ENCODE assay signal across 16 cellular contexts in genomic region chr7:28953628-28954027, GRCh38. TPM values are rescaled to one million over a fixed set of nuclear protein-coding genes. Genes with fewer than 3 reads are reported as not detected.
DNase-seq lines count a peak whose midpoint lies in the region; ATAC-seq and TF ChIP-seq lines count a peak whose summit lies in the region.
"Had no signal": no experiment of that assay in that cellular context is flagged by ENCODE, and none has a peak within 500 bp of the region (broad histone marks: within the 10 kb centered on the region; RNA-seq: fewer than 3 reads in every experiment).

No MANE protein-coding gene starts in this region.

- no peak for DNase-seq in left ventricle myocardium inferior
- no peak for DNase-seq in Right ventricle myocardium inferior (ENCODE audit: missing footprints)
- DNase-seq in amniotic epithelial cell (ENCODE audit: low read depth): peak; percentile 57
- DNase-seq in lung (ENCODE audit: low spot score): peak; percentile 21
- DNase-seq in uterus: no peak
- DNase-seq in RPMI8226: no peak
- DNase-seq: activated T-cell treated with anti-CD3 and anti-CD28 coated beads, Interleukin-2, amount 50 U/mL, for 4 hours; DND-41; H7; NCI-H82; small intestine; SW 1271 had no signal

- peaks cover 56% of the 10 kb centered on the region for H3K4me1 ChIP-seq in left ventricle myocardium inferior
- H3K4me1 ChIP-seq in lung (ENCODE audit: control insufficient read depth in 2 of 2, insufficient read depth in 2 of 2, low read length in 2 of 2): peaks cover 0 to 26% of the 10 kb centered on the region in 2 donors
- H3K4me1 ChIP-seq in uterus: peaks cover 0 to 15% of the 10 kb centered on the region in 2 donors

- ATAC-seq in Right ventricle myocardium inferior: no peak
- no peak for ATAC-seq in lung (ENCODE audit: insufficient read depth, low FRiP score)
- ATAC-seq in GM21526 (IDR thresholded peaks at IDR 0.05; ENCODE audit: low FRiP score, unreplicated experiment): no peak
- ATAC-seq in HG03139 (IDR thresholded peaks at IDR 0.05; ENCODE audit: unreplicated experiment): no peak
- ATAC-seq: activated CD4-positive, CD25-positive, alpha-beta regulatory T cell treated with anti-CD3 and anti-CD28 coated beads, Interleukin-2, amount 50 U/mL, for 24 hours; activated T-cell treated with anti-CD3 and anti-CD28 coated beads, Interleukin-2, amount 50 U/mL, for 4 hours had no signal

- H3K36me3 ChIP-seq in left ventricle myocardium inferior (no peaks in the 10 kb centered on the region), lung (ENCODE audit: control insufficient read depth in 2 of 2, insufficient read depth in 2 of 2, low read length in 2 of 2) (no peaks in the 10 kb centered on the region), uterus (no peaks in the 10 kb centered on the region)
- H3K36me3 ChIP-seq: ascending aorta had no signal

- no peaks in the 10 kb centered on the region for H3K9me3 ChIP-seq in left ventricle myocardium inferior (replicated peaks)
- peaks cover 0 to 9% of the 10 kb centered on the region in 2 donors for H3K9me3 ChIP-seq in lung (ENCODE audit: control insufficient read depth in 2 of 2, insufficient read depth in 1 of 2, low read length in 1 of 2)
- H3K9me3 ChIP-seq in uterus: no peaks in the 10 kb centered on the region
- H3K9me3 ChIP-seq: ascending aorta had no signal

- H3K27me3 ChIP-seq in left ventricle myocardium inferior (ENCODE audit: low read depth) (no peaks in the 10 kb centered on the region), lung (ENCODE audit: control insufficient read depth, insufficient read depth) (no peaks in the 10 kb centered on the region), uterus (no peaks in the 10 kb centered on the region)

- H3K4me3 ChIP-seq in left ventricle myocardium inferior (no peak overlapping the region), lung (no peak overlapping the region), uterus (no peak overlapping the region)
- H3K4me3 ChIP-seq: ascending aorta had no signal

- TF ChIP-seq CTCF in left ventricle myocardium inferior (IDR thresholded peaks at IDR 0.05; ENCODE audit: borderline replicate concordance): no peak
- TF ChIP-seq CTCF in lung (IDR thresholded peaks at IDR 0.05; ENCODE audit: control extremely low read depth, extremely low read depth): no peak
- no peak for TF ChIP-seq CTCF in uterus (IDR thresholded peaks at IDR 0.05)

- 17 to 26% methylated on average over 4 of the region's 4 CpGs for WGBS in lung, 2 donors

- peak overlapping the region; percentile 78 for H3K27ac ChIP-seq in left ventricle myocardium inferior (replicated peaks)
- no peak overlapping the region for H3K27ac ChIP-seq in lung (ENCODE audit: low read depth in 1 of 2, low read length in 1 of 2)
- H3K27ac ChIP-seq in uterus: peak overlapping the region; percentile 17 to 48
- H3K27ac ChIP-seq: ascending aorta had no signal

- intact Hi-C loops in left ventricle myocardium inferior (cut with micrococcal nuclease): loop anchor here (10.0 kb wide), 1 partner anchor 151 kb away; no protein-coding TSS in a partner anchor
- intact Hi-C loops in Right ventricle myocardium inferior (cut with DNase I): no loop called here
- intact Hi-C loops in uterus (cut with DNase I; ENCODE audit: low total_unique reads): no loop called here

- TF ChIP-seq POLR2A in uterus (IDR thresholded peaks at IDR 0.05): no peak

RNA-seq across cellular contexts. Expression of gene TRIL, which starts 4.5 kb away (rescaled TPM):
- total RNA-seq in left ventricle myocardium inferior: 1.9 TPM
- 2.3 TPM for total RNA-seq in Right ventricle myocardium inferior
- total RNA-seq in lung: 10 to 100 TPM in 1 of 2 donors, 1 to 10 TPM in 1; 2.9 to 17.0 TPM
- polyA plus RNA-seq in lung: under 1 TPM; 0.52 to 0.65 TPM
- total RNA-seq in uterus: 10 to 100 TPM in 2 of 4 donors, 1 to 10 TPM in 2; 6.2 to 23.5 (median 10.1) TPM

Comparison
In these comparisons a context has a peak if more than half of its experiments do, and no peak if none do; other contexts are left out.
1. DNase-seq: peak in amniotic epithelial cell (single experiment) and lung (single experiment); none in left ventricle myocardium inferior (single experiment), Right ventricle myocardium inferior (single experiment), uterus (0 of 2) and RPMI8226 (single experiment).
2. H3K27ac ChIP-seq: peak in left ventricle myocardium inferior (single experiment) and uterus (2 of 2); none in lung (0 of 2).